Comparison of ENCODE assay signal across 12 cellular contexts in genomic region chr3:177602601-177603136, GRCh38.
A peak's percentile ranks its signal among the peaks of the same experiment; 100 is the strongest.
DNase-seq lines count a peak whose midpoint lies in the region; ATAC-seq, FAIRE-seq and TF ChIP-seq lines count a peak whose summit lies in the region.
"Had no signal": no experiment of that assay in that cellular context is flagged by ENCODE, and none has a peak within 500 bp of the region (broad histone marks: within the 10 kb centered on the region; RNA-seq: fewer than 3 reads in every experiment).

No MANE protein-coding gene starts in this region.

- TF ChIP-seq EP300 in HepG2 (IDR thresholded peaks at IDR 0.05; ENCODE audit: low read depth in 2 of 2, low read length in 2 of 2) (no peak), HepG2 (CRISPR knock-in tag; IDR thresholded peaks at IDR 0.05; ENCODE audit: borderline replicate concordance) (no peak), SK-N-SH (IDR thresholded peaks at IDR 0.05; ENCODE audit: borderline replicate concordance in 1 of 2, low read depth in 1 of 2, low read length in 1 of 2) (no peak)

- CTCF ChIA-PET in HepG2 (lab: Yijun Ruan, JAX; ENCODE audit: low intra/inter-chr PET ratio, low total read pairs), result no interaction called here
- CTCF ChIA-PET in SK-N-SH (lab: Yijun Ruan, JAX), result no interaction called here

- no peaks in the 10 kb centered on the region for H4K20me1 ChIP-seq in HepG2 (ENCODE audit: insufficient read depth, low read length)
- H4K20me1 ChIP-seq in SK-N-SH (ENCODE audit: insufficient read depth), result no peaks in the 10 kb centered on the region

- ATAC-seq in right lobe of liver (peak in 3 of 4 donors; percentile 7 to 51 (median 9)), HepG2 (no peak), HG02884 (IDR thresholded peaks at IDR 0.05; ENCODE audit: unreplicated experiment) (no peak), HG02623 (IDR thresholded peaks at IDR 0.05; ENCODE audit: unreplicated experiment) (no peak)

- H3K27ac ChIP-seq in right lobe of liver, result no peak overlapping the region
- H3K27ac ChIP-seq in HepG2 (ENCODE audit: extremely low read length, insufficient read depth, low read length), result no peak overlapping the region
- peak overlapping the region; percentile 63 to 89 (median 79) for H3K27ac ChIP-seq in esophagus squamous epithelium
- H3K27ac ChIP-seq in SK-N-SH (ENCODE audit: low read depth in 2 of 2, low read length in 1 of 2), result no peak overlapping the region; a peak in 1 of 4 replicates

- WGBS in right lobe of liver (ENCODE audit: insufficient coverage, low coverage, low lambda C conversion rate, missing lambda C conversion rate), result 60% methylated on average over 2 of the region's 2 CpGs
- WGBS in HepG2 (ENCODE audit: low lambda C conversion rate), result 64% methylated on average over 2 of the region's 2 CpGs
- 34 to 48% methylated on average over 2 of the region's 2 CpGs for WGBS in esophagus squamous epithelium, 2 donors
- 89% methylated on average over 2 of the region's 2 CpGs for WGBS in SK-N-SH (ENCODE audit: low lambda C conversion rate)

- H3F3A ChIP-seq in SK-N-SH (replicated peaks; ENCODE audit: insufficient read depth), result peaks cover 9% of the 10 kb centered on the region

- DNase-seq in right lobe of liver, result no peak
- no peak for DNase-seq in HepG2 (ENCODE audit: low spot score)
- peak; percentile 53 for DNase-seq in NCI-H446 treated with DMSO at 0.1 percent for 48 hours (lab: John Stamatoyannopoulos, UW)
- no peak for DNase-seq in esophagus squamous epithelium (lab: John Stamatoyannopoulos, UW)
- no peak for DNase-seq in ACHN
- no peak for DNase-seq in SK-N-SH
- DNase-seq: activated effector memory CD4-positive, alpha-beta T cell treated with Interleukin-2 at 50 U/mL for 16 hours; COR-L47; GOT3; NCI-H345 had no signal

- TF ChIP-seq POLR2A in right lobe of liver (IDR thresholded peaks at IDR 0.05), result no peak
- no peak for TF ChIP-seq POLR2A in HepG2 (IDR thresholded peaks at IDR 0.05; ENCODE audit: insufficient read depth in 1 of 2, low read depth in 2 of 2, low read length in 2 of 2)
- no peak for TF ChIP-seq POLR2A in esophagus squamous epithelium (IDR thresholded peaks at IDR 0.05)

- in situ Hi-C loops in HepG2 (cut with HindIII; ENCODE audit: extremely low pct_ligation_motif_present, low pct_unique_long_range_greater_than_20kb) (no loop called here), ACHN (cut with HindIII; ENCODE audit: low pct_ligation_motif_present, low pct_unique_long_range_greater_than_20kb, low sequenced_read_pairs) (no loop called here)

- no peak for TF ChIP-seq RAD21 in HepG2 (CRISPR knock-in tag; IDR thresholded peaks at IDR 0.05)
- TF ChIP-seq RAD21 in SK-N-SH (IDR thresholded peaks at IDR 0.05; ENCODE audit: low read length), result no peak

- POLR2A ChIA-PET in HepG2 (lab: Yijun Ruan, JAX) (no interaction called here), SK-N-SH (lab: Yijun Ruan, JAX) (no interaction called here)

- H3K36me3 ChIP-seq in right lobe of liver (no peaks in the 10 kb centered on the region), HepG2 (replicated peaks in 1 of 2; ENCODE audit: control insufficient read depth in 1 of 2, insufficient read depth in 2 of 2, low read length in 2 of 2) (no peaks in the 10 kb centered on the region), esophagus squamous epithelium (no peaks in the 10 kb centered on the region), SK-N-SH (replicated peaks in 1 of 2; ENCODE audit: control insufficient read depth in 1 of 2, insufficient read depth in 2 of 2, low read length in 1 of 2) (no peaks in the 10 kb centered on the region)

- H3K9me2 ChIP-seq in SK-N-SH, result no peaks in the 10 kb centered on the region

- no peak for FAIRE-seq in HepG2 (lab: Jason Lieb, UNC)

- no peaks in the 10 kb centered on the region for H3K27me3 ChIP-seq in right lobe of liver
- no peaks in the 10 kb centered on the region; a peak in 1 of 5 replicates for H3K27me3 ChIP-seq in HepG2 (ENCODE audit: control insufficient read depth in 1 of 2, insufficient read depth in 2 of 2, low read length in 2 of 2)
- H3K27me3 ChIP-seq in esophagus squamous epithelium, result no peaks in the 10 kb centered on the region
- H3K27me3 ChIP-seq in SK-N-SH (ENCODE audit: insufficient read depth), result no peaks in the 10 kb centered on the region

- H3K4me1 ChIP-seq in right lobe of liver (peaks cover 0 to 29% (median 8%) of the 10 kb centered on the region in 4 donors), HepG2 (ENCODE audit: insufficient read depth, low read length) (peaks cover 31% of the 10 kb centered on the region), esophagus squamous epithelium (peaks cover 34 to 75% (median 53%) of the 10 kb centered on the region in 3 donors), SK-N-SH (ENCODE audit: control insufficient read depth in 1 of 2, insufficient read depth in 2 of 2, low read depth in 1 of 2, low read length in 1 of 2) (peaks cover 10 to 18% of the 10 kb centered on the region in 2 experiments)

- H3K79me2 ChIP-seq in HepG2 (ENCODE audit: insufficient read depth, low read length), result no peaks in the 10 kb centered on the region
- no peaks in the 10 kb centered on the region for H3K79me2 ChIP-seq in SK-N-SH (ENCODE audit: insufficient read depth)

- H3K4me3 ChIP-seq in right lobe of liver (no peak overlapping the region), HepG2 (replicated peaks in 1 of 3; ENCODE audit: insufficient read depth in 1 of 3, low read depth in 2 of 3, low read length in 3 of 3) (no peak overlapping the region), esophagus squamous epithelium (no peak overlapping the region), SK-N-SH (ENCODE audit: low read depth in 2 of 2, low read length in 1 of 2) (no peak overlapping the region)

- intact Hi-C loops in right lobe of liver (cut with DNase I) (no loop called here), HepG2 (cut with micrococcal nuclease; ENCODE audit: unreplicated experiment) (no loop called here), esophagus squamous epithelium (cut with DNase I) (no loop called here)

- BruUV-seq in HepG2 (replicated peaks; lab: Mats Ljungman, UMichigan), result no TSS peak

- no peak overlapping the region for H3K4me2 ChIP-seq in HepG2 (ENCODE audit: low read depth, low read length)
- H3K4me2 ChIP-seq in SK-N-SH, result no peak overlapping the region

- no peaks in the 10 kb centered on the region for H3K9me3 ChIP-seq in right lobe of liver
- no peaks in the 10 kb centered on the region for H3K9me3 ChIP-seq in HepG2 (ENCODE audit: low read length)
- H3K9me3 ChIP-seq in esophagus squamous epithelium, result no peaks in the 10 kb centered on the region
- no peaks in the 10 kb centered on the region for H3K9me3 ChIP-seq in SK-N-SH

- H3K9ac ChIP-seq in HepG2 (ENCODE audit: insufficient read depth, low read depth, low read length) (no peak overlapping the region), SK-N-SH (no peak overlapping the region)

- TF ChIP-seq CTCF in right lobe of liver (IDR thresholded peaks at IDR 0.05) (no peak), HepG2 (CRISPR knock-in tag; IDR thresholded peaks at IDR 0.05) (no peak), esophagus squamous epithelium (IDR thresholded peaks at IDR 0.05) (no peak), SK-N-SH (IDR thresholded peaks at IDR 0.05) (no peak)

- H2AFZ ChIP-seq in HepG2 (ENCODE audit: low read length) (no peak overlapping the region), SK-N-SH (ENCODE audit: low read depth) (no peak overlapping the region)

TF ChIP-seq in HepG2, 621 proteins besides CTCF, POLR2A, EP300 and RAD21:
- TF ChIP-seq FOXA1 (IDR thresholded peaks at IDR 0.05) (no peak), FOXA1 (CRISPR knock-in tag; IDR thresholded peaks at IDR 0.05) (no peak), ZBTB7A (CRISPR knock-in tag; IDR thresholded peaks at IDR 0.05) (no peak), MYPOP (CRISPR knock-in tag; IDR thresholded peaks at IDR 0.05) (no peak), ZBTB25 (CRISPR knock-in tag; IDR thresholded peaks at IDR 0.05) (no peak), ZMYM3 (CRISPR knock-in tag; IDR thresholded peaks at IDR 0.05) (no peak)
TF ChIP-seq in HepG2: peak in this region for 0.

TF ChIP-seq in SK-N-SH, 30 proteins besides CTCF, POLR2A, EP300 and RAD21:
- no peak for TF ChIP-seq JUND (IDR thresholded peaks at IDR 0.05)

Comparison
In these comparisons a context has a peak if more than half of its experiments do, and no peak if none do; other contexts are left out.
1. ATAC-seq: peak in right lobe of liver (3 of 4); none in HepG2 (single experiment), HG02884 (single experiment) and HG02623 (single experiment).
2. H3K27ac ChIP-seq: peak in esophagus squamous epithelium (4 of 4); none in right lobe of liver (0 of 3), HepG2 (single experiment) and SK-N-SH (0 of 2).